ENCODE assay signal across 1 cellular context in the genomic region with DNA sequence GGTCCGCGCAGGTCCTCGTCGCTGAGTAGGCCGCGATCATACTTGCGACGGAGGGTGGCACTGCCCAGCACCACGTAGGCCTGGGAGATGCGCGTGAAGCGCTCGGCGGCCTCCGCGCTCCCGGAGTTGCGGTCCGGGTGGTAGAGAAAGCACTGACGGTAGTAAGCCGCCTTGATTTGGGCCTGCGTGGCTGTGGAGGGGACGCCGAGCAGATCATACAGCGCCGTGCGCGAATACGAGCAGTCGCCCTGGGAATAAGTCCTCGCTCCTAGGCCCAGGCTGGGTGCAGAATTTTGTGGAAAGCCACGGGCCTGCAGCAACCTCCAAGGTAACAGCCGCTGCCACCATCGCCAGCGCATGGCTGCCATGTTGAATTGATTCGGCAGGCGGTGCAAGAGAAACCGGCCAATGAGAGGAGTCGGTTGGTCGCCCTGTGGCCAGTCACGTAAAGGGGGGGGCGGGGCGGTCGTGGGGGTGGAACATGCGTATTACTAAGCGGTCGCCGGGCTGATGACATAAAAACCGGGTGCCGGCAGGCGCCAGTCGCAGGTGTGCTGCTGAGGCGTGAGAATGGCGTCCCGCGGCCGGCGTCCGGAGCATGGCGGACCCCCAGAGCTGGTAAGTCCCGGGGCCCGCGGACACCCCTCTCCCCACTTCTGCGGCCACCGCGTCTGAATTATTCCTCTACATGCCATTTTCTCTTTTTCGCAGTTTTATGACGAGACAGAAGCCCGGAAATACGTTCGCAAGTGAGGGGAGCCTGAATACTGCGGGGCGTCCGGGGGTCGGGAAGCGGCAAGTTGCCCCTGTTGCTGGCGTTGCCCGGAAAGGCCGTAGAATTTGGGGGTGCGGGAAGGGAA.
TF ChIP-seq lines count a peak whose summit lies in the region.

A gene with protein sequence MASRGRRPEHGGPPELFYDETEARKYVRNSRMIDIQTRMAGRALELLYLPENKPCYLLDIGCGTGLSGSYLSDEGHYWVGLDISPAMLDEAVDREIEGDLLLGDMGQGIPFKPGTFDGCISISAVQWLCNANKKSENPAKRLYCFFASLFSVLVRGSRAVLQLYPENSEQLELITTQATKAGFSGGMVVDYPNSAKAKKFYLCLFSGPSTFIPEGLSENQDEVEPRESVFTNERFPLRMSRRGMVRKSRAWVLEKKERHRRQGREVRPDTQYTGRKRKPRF (plus strand): TSS at position 542 of the 860 bp plus-strand sequence. CDS start 29 bp downstream, at position 571.
A gene (minus strand): TSS at position 398 of the 860 bp plus-strand sequence. CDS start 30 bp downstream, at position 368.

TF ChIP-seq in HepG2, 621 proteins besides CTCF, POLR2A, EP300 and RAD21 (continued from another document and continues in another):
- TF ChIP-seq, protein P1, sequence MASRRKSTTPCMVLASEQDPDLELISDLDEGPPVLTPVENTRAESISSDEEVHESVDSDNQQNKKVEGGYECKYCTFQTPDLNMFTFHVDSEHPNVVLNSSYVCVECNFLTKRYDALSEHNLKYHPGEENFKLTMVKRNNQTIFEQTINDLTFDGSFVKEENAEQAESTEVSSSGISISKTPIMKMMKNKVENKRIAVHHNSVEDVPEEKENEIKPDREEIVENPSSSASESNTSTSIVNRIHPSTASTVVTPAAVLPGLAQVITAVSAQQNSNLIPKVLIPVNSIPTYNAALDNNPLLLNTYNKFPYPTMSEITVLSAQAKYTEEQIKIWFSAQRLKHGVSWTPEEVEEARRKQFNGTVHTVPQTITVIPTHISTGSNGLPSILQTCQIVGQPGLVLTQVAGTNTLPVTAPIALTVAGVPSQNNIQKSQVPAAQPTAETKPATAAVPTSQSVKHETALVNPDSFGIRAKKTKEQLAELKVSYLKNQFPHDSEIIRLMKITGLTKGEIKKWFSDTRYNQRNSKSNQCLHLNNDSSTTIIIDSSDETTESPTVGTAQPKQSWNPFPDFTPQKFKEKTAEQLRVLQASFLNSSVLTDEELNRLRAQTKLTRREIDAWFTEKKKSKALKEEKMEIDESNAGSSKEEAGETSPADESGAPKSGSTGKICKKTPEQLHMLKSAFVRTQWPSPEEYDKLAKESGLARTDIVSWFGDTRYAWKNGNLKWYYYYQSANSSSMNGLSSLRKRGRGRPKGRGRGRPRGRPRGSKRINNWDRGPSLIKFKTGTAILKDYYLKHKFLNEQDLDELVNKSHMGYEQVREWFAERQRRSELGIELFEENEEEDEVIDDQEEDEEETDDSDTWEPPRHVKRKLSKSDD (CRISPR knock-in tag; IDR thresholded peaks at IDR 0.05; ENCODE audit: low read depth): peak; percentile 49; the same call in 1 of the 2 replicates
- TF ChIP-seq JUNB (CRISPR knock-in tag; IDR thresholded peaks at IDR 0.05; ENCODE audit: borderline replicate concordance): no peak
- TF ChIP-seq, protein P2, sequence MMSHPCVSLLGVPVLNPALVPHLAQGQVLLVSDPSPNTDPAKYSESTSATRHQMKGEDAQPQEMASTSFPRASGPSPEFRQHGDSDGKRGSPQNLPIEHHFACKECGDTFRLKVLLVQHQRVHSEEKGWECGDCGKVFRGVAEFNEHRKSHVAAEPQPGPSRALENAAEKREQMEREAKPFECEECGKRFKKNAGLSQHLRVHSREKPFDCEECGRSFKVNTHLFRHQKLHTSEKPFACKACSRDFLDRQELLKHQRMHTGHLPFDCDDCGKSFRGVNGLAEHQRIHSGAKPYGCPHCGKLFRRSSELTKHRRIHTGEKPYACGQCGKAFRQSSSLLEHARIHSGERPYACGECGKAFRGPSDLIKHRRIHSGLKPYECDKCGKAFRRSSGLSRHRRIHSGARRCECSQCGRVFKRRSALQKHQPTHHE (CRISPR knock-in tag; IDR thresholded peaks at IDR 0.05; ENCODE audit: borderline replicate concordance): peak; percentile 85; the same call in 1 of the 2 replicates
- TF ChIP-seq IRX3 (CRISPR knock-in tag; IDR thresholded peaks at IDR 0.05; ENCODE audit: borderline replicate concordance, low read depth): peak; percentile 75; the same call in 1 of the 2 replicates
- TF ChIP-seq ZNF674 (CRISPR knock-in tag; IDR thresholded peaks at IDR 0.05; ENCODE audit: low read depth): peak; percentile 91; the same call in 1 of the 2 replicates
- no peak for TF ChIP-seq NR1H2 (CRISPR knock-in tag; IDR thresholded peaks at IDR 0.05; ENCODE audit: borderline replicate concordance, low read depth)
- TF ChIP-seq, protein P3, sequence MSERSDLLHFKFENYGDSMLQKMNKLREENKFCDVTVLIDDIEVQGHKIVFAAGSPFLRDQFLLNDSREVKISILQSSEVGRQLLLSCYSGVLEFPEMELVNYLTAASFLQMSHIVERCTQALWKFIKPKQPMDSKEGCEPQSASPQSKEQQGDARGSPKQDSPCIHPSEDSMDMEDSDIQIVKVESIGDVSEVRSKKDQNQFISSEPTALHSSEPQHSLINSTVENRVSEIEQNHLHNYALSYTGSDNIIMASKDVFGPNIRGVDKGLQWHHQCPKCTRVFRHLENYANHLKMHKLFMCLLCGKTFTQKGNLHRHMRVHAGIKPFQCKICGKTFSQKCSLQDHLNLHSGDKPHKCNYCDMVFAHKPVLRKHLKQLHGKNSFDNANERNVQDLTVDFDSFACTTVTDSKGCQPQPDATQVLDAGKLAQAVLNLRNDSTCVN (CRISPR knock-in tag; IDR thresholded peaks at IDR 0.05; ENCODE audit: borderline replicate concordance): no peak; the same call in 1 of the 2 replicates
- TF ChIP-seq, protein P4, sequence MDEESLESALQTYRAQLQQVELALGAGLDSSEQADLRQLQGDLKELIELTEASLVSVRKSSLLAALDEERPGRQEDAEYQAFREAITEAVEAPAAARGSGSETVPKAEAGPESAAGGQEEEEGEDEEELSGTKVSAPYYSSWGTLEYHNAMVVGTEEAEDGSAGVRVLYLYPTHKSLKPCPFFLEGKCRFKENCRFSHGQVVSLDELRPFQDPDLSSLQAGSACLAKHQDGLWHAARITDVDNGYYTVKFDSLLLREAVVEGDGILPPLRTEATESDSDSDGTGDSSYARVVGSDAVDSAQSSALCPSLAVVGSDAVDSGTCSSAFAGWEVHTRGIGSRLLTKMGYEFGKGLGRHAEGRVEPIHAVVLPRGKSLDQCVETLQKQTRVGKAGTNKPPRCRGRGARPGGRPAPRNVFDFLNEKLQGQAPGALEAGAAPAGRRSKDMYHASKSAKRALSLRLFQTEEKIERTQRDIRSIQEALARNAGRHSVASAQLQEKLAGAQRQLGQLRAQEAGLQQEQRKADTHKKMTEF (CRISPR knock-in tag; IDR thresholded peaks at IDR 0.05): peak; percentile 55
- TF ChIP-seq MED13 (CRISPR knock-in tag; IDR thresholded peaks at IDR 0.05): no peak; the same call in 1 of the 2 replicates
- no peak for TF ChIP-seq KDM1A (CRISPR knock-in tag; IDR thresholded peaks at IDR 0.05)
- peak; percentile 83; the same call in 1 of the 2 replicates for TF ChIP-seq MYC (CRISPR knock-in tag; IDR thresholded peaks at IDR 0.05; ENCODE audit: borderline replicate concordance)
- peak; percentile 81 for TF ChIP-seq DR1 (CRISPR knock-in tag; IDR thresholded peaks at IDR 0.05)
- 0 out of 2 replicates have a peak, but pooled peaks have one; percentile 61 for TF ChIP-seq ZNF558 (CRISPR knock-in tag; IDR thresholded peaks at IDR 0.05; ENCODE audit: borderline replicate concordance)
- no peak for TF ChIP-seq TOE1 (CRISPR knock-in tag; IDR thresholded peaks at IDR 0.05)
- TF ChIP-seq, protein P5, sequence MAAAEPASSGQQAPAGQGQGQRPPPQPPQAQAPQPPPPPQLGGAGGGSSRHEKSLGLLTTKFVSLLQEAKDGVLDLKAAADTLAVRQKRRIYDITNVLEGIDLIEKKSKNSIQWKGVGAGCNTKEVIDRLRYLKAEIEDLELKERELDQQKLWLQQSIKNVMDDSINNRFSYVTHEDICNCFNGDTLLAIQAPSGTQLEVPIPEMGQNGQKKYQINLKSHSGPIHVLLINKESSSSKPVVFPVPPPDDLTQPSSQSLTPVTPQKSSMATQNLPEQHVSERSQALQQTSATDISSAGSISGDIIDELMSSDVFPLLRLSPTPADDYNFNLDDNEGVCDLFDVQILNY (CRISPR knock-in tag; conservative IDR thresholded peaks at IDR 0.05): no peak; the same call in 1 of the 2 replicates
- TF ChIP-seq, protein P6, sequence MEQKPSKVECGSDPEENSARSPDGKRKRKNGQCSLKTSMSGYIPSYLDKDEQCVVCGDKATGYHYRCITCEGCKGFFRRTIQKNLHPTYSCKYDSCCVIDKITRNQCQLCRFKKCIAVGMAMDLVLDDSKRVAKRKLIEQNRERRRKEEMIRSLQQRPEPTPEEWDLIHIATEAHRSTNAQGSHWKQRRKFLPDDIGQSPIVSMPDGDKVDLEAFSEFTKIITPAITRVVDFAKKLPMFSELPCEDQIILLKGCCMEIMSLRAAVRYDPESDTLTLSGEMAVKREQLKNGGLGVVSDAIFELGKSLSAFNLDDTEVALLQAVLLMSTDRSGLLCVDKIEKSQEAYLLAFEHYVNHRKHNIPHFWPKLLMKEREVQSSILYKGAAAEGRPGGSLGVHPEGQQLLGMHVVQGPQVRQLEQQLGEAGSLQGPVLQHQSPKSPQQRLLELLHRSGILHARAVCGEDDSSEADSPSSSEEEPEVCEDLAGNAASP (CRISPR knock-in tag; IDR thresholded peaks at IDR 0.05; ENCODE audit: borderline replicate concordance): peak; percentile 23; the same call in 1 of the 2 replicates
- TF ChIP-seq ARNT2 (CRISPR knock-in tag; IDR thresholded peaks at IDR 0.05; ENCODE audit: low read depth): peak; percentile 78
- TF ChIP-seq, protein P7, sequence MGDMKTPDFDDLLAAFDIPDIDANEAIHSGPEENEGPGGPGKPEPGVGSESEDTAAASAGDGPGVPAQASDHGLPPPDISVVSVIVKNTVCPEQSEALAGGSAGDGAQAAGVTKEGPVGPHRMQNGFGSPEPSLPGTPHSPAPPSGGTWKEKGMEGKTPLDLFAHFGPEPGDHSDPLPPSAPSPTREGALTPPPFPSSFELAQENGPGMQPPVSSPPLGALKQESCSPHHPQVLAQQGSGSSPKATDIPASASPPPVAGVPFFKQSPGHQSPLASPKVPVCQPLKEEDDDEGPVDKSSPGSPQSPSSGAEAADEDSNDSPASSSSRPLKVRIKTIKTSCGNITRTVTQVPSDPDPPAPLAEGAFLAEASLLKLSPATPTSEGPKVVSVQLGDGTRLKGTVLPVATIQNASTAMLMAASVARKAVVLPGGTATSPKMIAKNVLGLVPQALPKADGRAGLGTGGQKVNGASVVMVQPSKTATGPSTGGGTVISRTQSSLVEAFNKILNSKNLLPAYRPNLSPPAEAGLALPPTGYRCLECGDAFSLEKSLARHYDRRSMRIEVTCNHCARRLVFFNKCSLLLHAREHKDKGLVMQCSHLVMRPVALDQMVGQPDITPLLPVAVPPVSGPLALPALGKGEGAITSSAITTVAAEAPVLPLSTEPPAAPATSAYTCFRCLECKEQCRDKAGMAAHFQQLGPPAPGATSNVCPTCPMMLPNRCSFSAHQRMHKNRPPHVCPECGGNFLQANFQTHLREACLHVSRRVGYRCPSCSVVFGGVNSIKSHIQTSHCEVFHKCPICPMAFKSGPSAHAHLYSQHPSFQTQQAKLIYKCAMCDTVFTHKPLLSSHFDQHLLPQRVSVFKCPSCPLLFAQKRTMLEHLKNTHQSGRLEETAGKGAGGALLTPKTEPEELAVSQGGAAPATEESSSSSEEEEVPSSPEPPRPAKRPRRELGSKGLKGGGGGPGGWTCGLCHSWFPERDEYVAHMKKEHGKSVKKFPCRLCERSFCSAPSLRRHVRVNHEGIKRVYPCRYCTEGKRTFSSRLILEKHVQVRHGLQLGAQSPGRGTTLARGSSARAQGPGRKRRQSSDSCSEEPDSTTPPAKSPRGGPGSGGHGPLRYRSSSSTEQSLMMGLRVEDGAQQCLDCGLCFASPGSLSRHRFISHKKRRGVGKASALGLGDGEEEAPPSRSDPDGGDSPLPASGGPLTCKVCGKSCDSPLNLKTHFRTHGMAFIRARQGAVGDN (CRISPR knock-in tag; IDR thresholded peaks at IDR 0.05): peak; percentile 87
- no peak; the same call in 1 of the 2 replicates for TF ChIP-seq RFX5 (IDR thresholded peaks at IDR 0.05; ENCODE audit: low read depth, low read length)
- TF ChIP-seq HNRNPLL (IDR thresholded peaks at IDR 0.05; ENCODE audit: low read depth, low read length, poor library complexity, severe bottlenecking): peak; percentile 55
- TF ChIP-seq, protein P8, sequence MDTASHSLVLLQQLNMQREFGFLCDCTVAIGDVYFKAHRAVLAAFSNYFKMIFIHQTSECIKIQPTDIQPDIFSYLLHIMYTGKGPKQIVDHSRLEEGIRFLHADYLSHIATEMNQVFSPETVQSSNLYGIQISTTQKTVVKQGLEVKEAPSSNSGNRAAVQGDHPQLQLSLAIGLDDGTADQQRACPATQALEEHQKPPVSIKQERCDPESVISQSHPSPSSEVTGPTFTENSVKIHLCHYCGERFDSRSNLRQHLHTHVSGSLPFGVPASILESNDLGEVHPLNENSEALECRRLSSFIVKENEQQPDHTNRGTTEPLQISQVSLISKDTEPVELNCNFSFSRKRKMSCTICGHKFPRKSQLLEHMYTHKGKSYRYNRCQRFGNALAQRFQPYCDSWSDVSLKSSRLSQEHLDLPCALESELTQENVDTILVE (CRISPR knock-in tag; IDR thresholded peaks at IDR 0.05): no peak
- TF ChIP-seq ZNF292 (CRISPR knock-in tag; IDR thresholded peaks at IDR 0.05; ENCODE audit: borderline replicate concordance, low read depth): no peak
- peak; percentile 94 for TF ChIP-seq ASH2L (IDR thresholded peaks at IDR 0.05; ENCODE audit: insufficient read length, low read depth, low read length)
- TF ChIP-seq HCFC1 (IDR thresholded peaks at IDR 0.05; ENCODE audit: low read depth, low read length): peak; percentile 56; the same call in 1 of the 2 replicates
- TF ChIP-seq CBX2 (IDR thresholded peaks at IDR 0.05; ENCODE audit: low read depth, low read length): no peak
- no peak for TF ChIP-seq CBX2 (CRISPR knock-in tag; IDR thresholded peaks at IDR 0.05; ENCODE audit: low read depth)
- 0 out of 2 replicates have a peak, but pooled peaks have one; percentile 70 for TF ChIP-seq EED (CRISPR knock-in tag; IDR thresholded peaks at IDR 0.05)
- TF ChIP-seq ZFP90 (CRISPR knock-in tag; IDR thresholded peaks at IDR 0.05; ENCODE audit: borderline replicate concordance): no peak; the same call in 1 of the 2 replicates
- TF ChIP-seq GTF3A (CRISPR knock-in tag; conservative IDR thresholded peaks at IDR 0.05): no peak
- TF ChIP-seq, protein P9, sequence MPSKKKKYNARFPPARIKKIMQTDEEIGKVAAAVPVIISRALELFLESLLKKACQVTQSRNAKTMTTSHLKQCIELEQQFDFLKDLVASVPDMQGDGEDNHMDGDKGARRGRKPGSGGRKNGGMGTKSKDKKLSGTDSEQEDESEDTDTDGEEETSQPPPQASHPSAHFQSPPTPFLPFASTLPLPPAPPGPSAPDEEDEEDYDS (CRISPR knock-in tag; IDR thresholded peaks at IDR 0.05): peak; percentile 86
- peak; percentile 84 for TF ChIP-seq NFYB (CRISPR knock-in tag; IDR thresholded peaks at IDR 0.05)
- TF ChIP-seq ZNF20 (CRISPR knock-in tag; IDR thresholded peaks at IDR 0.05): 0 out of 2 replicates have a peak, but pooled peaks have one; percentile 39
- 0 out of 2 replicates have a peak, but pooled peaks have one; percentile 21 for TF ChIP-seq KLF6 (CRISPR knock-in tag; IDR thresholded peaks at IDR 0.05)
